1 cellular context compared by ENCODE assay signal in genomic region chr10:3523309-3524050, GRCh38.
TF ChIP-seq lines count a peak whose summit lies in the region.

No MANE protein-coding gene starts in this region.

TF ChIP-seq in IMR-90, 13 proteins besides CTCF, POLR2A, EP300 and RAD21 (continued from another document):
- TF ChIP-seq, protein P1, sequence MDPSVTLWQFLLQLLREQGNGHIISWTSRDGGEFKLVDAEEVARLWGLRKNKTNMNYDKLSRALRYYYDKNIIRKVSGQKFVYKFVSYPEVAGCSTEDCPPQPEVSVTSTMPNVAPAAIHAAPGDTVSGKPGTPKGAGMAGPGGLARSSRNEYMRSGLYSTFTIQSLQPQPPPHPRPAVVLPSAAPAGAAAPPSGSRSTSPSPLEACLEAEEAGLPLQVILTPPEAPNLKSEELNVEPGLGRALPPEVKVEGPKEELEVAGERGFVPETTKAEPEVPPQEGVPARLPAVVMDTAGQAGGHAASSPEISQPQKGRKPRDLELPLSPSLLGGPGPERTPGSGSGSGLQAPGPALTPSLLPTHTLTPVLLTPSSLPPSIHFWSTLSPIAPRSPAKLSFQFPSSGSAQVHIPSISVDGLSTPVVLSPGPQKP (IDR thresholded peaks at IDR 0.05; ENCODE audit: borderline replicate concordance, low read depth, low read length) = no peak
- no peak for TF ChIP-seq CEBPB (IDR thresholded peaks at IDR 0.05; ENCODE audit: low read depth, low read length)
- TF ChIP-seq FOS (IDR thresholded peaks at IDR 0.05; ENCODE audit: low read depth, low read length) = no peak
- TF ChIP-seq RCOR1 (IDR thresholded peaks at IDR 0.05; ENCODE audit: insufficient replicate concordance, low read length) = no peak
- no peak for TF ChIP-seq RFX5 (IDR thresholded peaks at IDR 0.05; ENCODE audit: low read depth, low read length)
- no peak for TF ChIP-seq MAFK (IDR thresholded peaks at IDR 0.05; ENCODE audit: low read depth, low read length)
- no peak for TF ChIP-seq CHD1 (IDR thresholded peaks at IDR 0.05; ENCODE audit: low read depth, low read length)
TF ChIP-seq in IMR-90: peak in this region for 0.
